Comparison of ENCODE assay signal across 9 cellular contexts in genomic region chr2:197028230-197028629, GRCh38.
DNase-seq lines count a peak whose midpoint lies in the region; ATAC-seq lines count a peak whose summit lies in the region.
"Had no signal": no experiment of that assay in that cellular context is flagged by ENCODE, and none has a peak within 500 bp of the region (broad histone marks: within the 10 kb centered on the region; RNA-seq: fewer than 3 reads in every experiment).

No MANE protein-coding gene starts in this region.

- no peaks in the 10 kb centered on the region for H3K27me3 Mint-ChIP-seq in memory B cell

- peaks cover 52% of the 10 kb centered on the region for H3K36me3 Mint-ChIP-seq in memory B cell

- H3K4me3 Mint-ChIP-seq in memory B cell, result no peak overlapping the region

- H3K27ac Mint-ChIP-seq in memory B cell, result peak overlapping the region; percentile 51

- DNase-seq in COLO829 (ENCODE audit: low spot score) (peak; percentile 21), HT1080 (ENCODE audit: low read depth) (peak; percentile 98), astrocyte of the hippocampus (ENCODE audit: low read depth, low spot score) (peak; percentile 84), memory B cell (ENCODE audit: low spot score in 2 of 2) (no peak), DMS79 (lab: John Stamatoyannopoulos, UW) (no peak)
- DNase-seq in activated CD8-positive, alpha-beta memory T cell treated with anti-CD3 and anti-CD28 coated beads for 24 hours, result no peak
- DNase-seq: stimulated activated CD4-positive, alpha-beta T cell treated with anti-CD3 and anti-CD28 coated beads, Interleukin-15, amount 100 ng/mL, for 24 hours had no signal

- ATAC-seq in memory B cell (ENCODE audit: low read depth), result no peak
- ATAC-seq in HG02759 (IDR thresholded peaks at IDR 0.05; ENCODE audit: unreplicated experiment), result no peak
- ATAC-seq: activated naive CD4-positive, alpha-beta T cell treated with anti-CD3 and anti-CD28 coated beads, Interleukin-2, amount 50 U/mL, for 72 hours had no signal

- H3K9me3 Mint-ChIP-seq in memory B cell, result no peaks in the 10 kb centered on the region

- peaks cover 6% of the 10 kb centered on the region for H3K4me1 Mint-ChIP-seq in memory B cell

Comparison
In these comparisons a context has a peak if more than half of its experiments do, and no peak if none do; other contexts are left out.
1. DNase-seq: peak in COLO829 (single experiment), HT1080 (single experiment) and astrocyte of the hippocampus (single experiment); none in memory B cell (0 of 2), activated CD8-positive, alpha-beta memory T cell treated with anti-CD3 and anti-CD28 coated beads for 24 hours (single experiment) and DMS79 (single experiment).